ENCODE assay signal across 11 cellular contexts in genomic region chr19:19871932-19872331, GRCh38.
"Had no signal": no experiment of that assay in that cellular context is flagged by ENCODE, and none has a peak within 500 bp of the region (broad histone marks: within the 10 kb centered on the region; RNA-seq: fewer than 3 reads in every experiment).

No MANE protein-coding gene starts in this region.

- DNase-seq: activated CD4-positive, alpha-beta T cell treated with anti-CD3 and anti-CD28 coated beads, Interleukin-2, amount 50 U/mL, for 48 hours; activated gamma-delta T cell treated with Interleukin-2 at 50 U/mL for 16 hours; amygdala; effector memory CD4-positive, alpha-beta T cell; heart right ventricle; mammary epithelial cell; stimulated activated CD4-positive, alpha-beta T cell treated with anti-CD3 and anti-CD28 coated beads, Interleukin-4, amount 100 ng/mL, for 1 hour; stimulated activated CD8-positive, alpha-beta memory T cell treated with anti-CD3 and anti-CD28 coated beads, Interleukin-4, amount 100 ng/mL, for 48 hours had no signal

- H3K4me3 Mint-ChIP-seq: nephron had no signal

- H3K27ac Mint-ChIP-seq: brain, nephron had no signal

- H3K4me1 Mint-ChIP-seq: nephron had no signal

- ATAC-seq: heart right ventricle, left lobe of liver had no signal
